In genomic region chr2:137913648-137914047, GRCh38 we compare ENCODE assay signal across 2 cellular contexts. TPM values are rescaled to one million over a fixed set of nuclear protein-coding genes. Genes with fewer than 3 reads are reported as not detected.
"Had no signal": no experiment of that assay in that cellular context is flagged by ENCODE, and none has a peak within 500 bp of the region (broad histone marks: within the 10 kb centered on the region; RNA-seq: fewer than 3 reads in every experiment).

No MANE protein-coding gene starts in this region.

RNA-seq across cellular contexts. Expression of gene HNMT, which starts 50.6 kb away (rescaled TPM):
- total RNA-seq: G401, GM12878 had no signal
- polyA plus RNA-seq: GM12878 had no signal
